In the genomic region with DNA sequence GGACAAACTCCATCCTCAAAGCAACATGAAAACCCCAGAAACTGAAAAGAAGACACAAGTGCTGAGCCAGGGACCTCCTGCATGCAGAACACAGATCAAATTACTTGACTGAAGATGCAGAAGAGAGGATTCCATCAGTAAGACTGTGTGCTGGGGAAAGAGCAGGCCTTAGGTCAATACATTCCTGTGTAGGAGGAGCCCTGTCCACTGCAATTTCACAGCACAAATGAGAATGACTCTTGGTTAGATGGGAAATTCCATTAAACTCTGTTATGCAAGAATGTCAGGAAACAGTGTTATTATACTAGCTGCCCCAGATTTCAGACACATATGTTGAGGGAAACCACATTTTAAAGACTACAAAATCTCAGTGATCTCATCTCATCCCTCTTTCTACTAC, we compare ENCODE assay signal across 9 cellular contexts. TPM values are rescaled to one million over a fixed set of nuclear protein-coding genes. Genes with fewer than 3 reads are reported as not detected.
DNase-seq lines count a peak whose midpoint lies in the region; TF ChIP-seq lines count a peak whose summit lies in the region.
"Had no signal": no experiment of that assay in that cellular context is flagged by ENCODE, and none has a peak within 500 bp of the region (broad histone marks: within the 10 kb centered on the region; RNA-seq: fewer than 3 reads in every experiment).

No MANE protein-coding gene starts in this region.

- DNase-seq in HS-27A (ENCODE audit: low read depth) (peak; percentile 88), mammary epithelial cell (peak; percentile 86), kidney epithelial cell (ENCODE audit: low read depth) (peak; percentile 89), type B pancreatic cell (ENCODE audit: extremely low spot score, unreplicated experiment) (no peak), GDM1 (lab: John Stamatoyannopoulos, UW) (no peak), pons (ENCODE audit: low spot score) (no peak), GM13977 (ENCODE audit: low spot score) (no peak)
- DNase-seq in activated T-helper 1 cell treated with anti-CD3 and anti-CD28 coated beads, Interleukin-12 subunit alpha, Interleukin-12 subunit beta, Interleukin-2, Interleukin-4 antibody, amounts not matched to agents 30 ng/mL and 10 ng/mL and 1 ng/mL, durations not matched to agents 14 hours and 24 hours and 36 hours (ENCODE audit: low spot score) = no peak
- DNase-seq: NCI-H748 treated with DMSO at 0.1 percent for 48 hours had no signal

- no peaks in the 10 kb centered on the region for H3K36me3 Mint-ChIP-seq in type B pancreatic cell
- no peaks in the 10 kb centered on the region for H3K36me3 Mint-ChIP-seq in activated T-helper 1 cell treated with anti-CD3 and anti-CD28 coated beads, Interleukin-12 subunit alpha, Interleukin-12 subunit beta, Interleukin-2, Interleukin-4 antibody, amounts not matched to agents 30 ng/mL and 10 ng/mL and 1 ng/mL, durations not matched to agents 14 hours and 24 hours and 36 hours (ENCODE audit: low read depth)

- H3K79me2 ChIP-seq in mammary epithelial cell (ENCODE audit: insufficient read depth, low read length) = no peaks in the 10 kb centered on the region

- no peak overlapping the region for H3K27ac ChIP-seq in mammary epithelial cell (ENCODE audit: insufficient read depth, low read depth, low read length)

- H3K27me3 ChIP-seq in mammary epithelial cell (ENCODE audit: insufficient read depth, low read length) (no peaks in the 10 kb centered on the region), kidney epithelial cell (ENCODE audit: control insufficient read depth, insufficient read depth, low read length) (no peaks in the 10 kb centered on the region)

- peak overlapping the region; percentile 39 for H3K4me3 Mint-ChIP-seq in type B pancreatic cell
- no peak overlapping the region for H3K4me3 Mint-ChIP-seq in activated T-helper 1 cell treated with anti-CD3 and anti-CD28 coated beads, Interleukin-12 subunit alpha, Interleukin-12 subunit beta, Interleukin-2, Interleukin-4 antibody, amounts not matched to agents 30 ng/mL and 10 ng/mL and 1 ng/mL, durations not matched to agents 14 hours and 24 hours and 36 hours

- peaks cover 26% of the 10 kb centered on the region for H3K4me1 ChIP-seq in mammary epithelial cell (ENCODE audit: insufficient read depth, low read length)

- H3K36me3 ChIP-seq in mammary epithelial cell (ENCODE audit: insufficient read depth, low read length) = no peaks in the 10 kb centered on the region
- no peaks in the 10 kb centered on the region for H3K36me3 ChIP-seq in kidney epithelial cell (ENCODE audit: control insufficient read depth, insufficient read depth, low read length)

- no peak overlapping the region for H3K9ac ChIP-seq in mammary epithelial cell (ENCODE audit: insufficient read depth, low read length)

- H3K9me3 Mint-ChIP-seq in type B pancreatic cell = peaks cover 5% of the 10 kb centered on the region
- H3K9me3 Mint-ChIP-seq in activated T-helper 1 cell treated with anti-CD3 and anti-CD28 coated beads, Interleukin-12 subunit alpha, Interleukin-12 subunit beta, Interleukin-2, Interleukin-4 antibody, amounts not matched to agents 30 ng/mL and 10 ng/mL and 1 ng/mL, durations not matched to agents 14 hours and 24 hours and 36 hours = peaks cover 9% of the 10 kb centered on the region

- H2AFZ ChIP-seq in mammary epithelial cell (ENCODE audit: low read depth, low read length) = no peak overlapping the region

- in situ Hi-C loops in mammary epithelial cell (cut with MboI; ENCODE audit: low sequenced_read_pairs in 2 of 2) = no loop called here
- in situ Hi-C loops in GM13977 (cut with MboI; ENCODE audit: low pct_unique_long_range_greater_than_20kb, low sequenced_read_pairs, unreplicated experiment) = no loop called here

- H3K27me3 Mint-ChIP-seq in type B pancreatic cell = no peaks in the 10 kb centered on the region
- peaks cover 5% of the 10 kb centered on the region for H3K27me3 Mint-ChIP-seq in activated T-helper 1 cell treated with anti-CD3 and anti-CD28 coated beads, Interleukin-12 subunit alpha, Interleukin-12 subunit beta, Interleukin-2, Interleukin-4 antibody, amounts not matched to agents 30 ng/mL and 10 ng/mL and 1 ng/mL, durations not matched to agents 14 hours and 24 hours and 36 hours (ENCODE audit: insufficient read depth)

- H3K4me2 ChIP-seq in mammary epithelial cell (ENCODE audit: insufficient read depth, low read depth, low read length) = no peak overlapping the region

- CTCF ChIA-PET in mammary epithelial cell (lab: Charles Lee; ENCODE audit: low non-redundant PET) = no interaction called here

- H3K9me3 ChIP-seq in mammary epithelial cell (replicated peaks; ENCODE audit: insufficient read depth, low read length) = peaks cover 14% of the 10 kb centered on the region

- intact Hi-C loops in mammary epithelial cell (cut with micrococcal nuclease) = no loop called here
- intact Hi-C loops in activated T-helper 1 cell treated with anti-CD3 and anti-CD28 coated beads, Interleukin-12 subunit alpha, Interleukin-12 subunit beta, Interleukin-2, Interleukin-4 antibody, amounts not matched to agents 30 ng/mL and 10 ng/mL and 1 ng/mL, durations not matched to agents 14 hours and 24 hours and 36 hours (cut with micrococcal nuclease) = no loop called here

- H3K4me3 ChIP-seq in mammary epithelial cell (replicated peaks in 1 of 3; ENCODE audit: insufficient read depth in 1 of 3, low read depth in 2 of 3, low read length in 3 of 3) (no peak overlapping the region), kidney epithelial cell (ENCODE audit: low read depth, low read length) (no peak overlapping the region)

- no peak for TF ChIP-seq CTCF in mammary epithelial cell (conservative IDR thresholded peaks at IDR 0.05 in 1 of 2, IDR thresholded peaks at IDR 0.05 in 1 of 2; ENCODE audit: extremely low read depth in 1 of 2, insufficient read depth in 1 of 2, low read depth in 1 of 2, low read length in 2 of 2)
- TF ChIP-seq CTCF in kidney epithelial cell (IDR thresholded peaks at IDR 0.05; ENCODE audit: insufficient read depth, low read length, poor library complexity, severe bottlenecking) = no peak
- no peak for TF ChIP-seq CTCF in type B pancreatic cell (conservative IDR thresholded peaks at IDR 0.05)
- no peak for TF ChIP-seq CTCF in GM13977 (IDR thresholded peaks at IDR 0.05; ENCODE audit: extremely low read depth, insufficient read depth, missing control alignments)

- BruUV-seq in mammary epithelial cell (replicated peaks; lab: Mats Ljungman, UMichigan) = no TSS peak

- no peaks in the 10 kb centered on the region for H4K20me1 ChIP-seq in mammary epithelial cell (ENCODE audit: insufficient read depth, low read length)

- H3K4me1 Mint-ChIP-seq in type B pancreatic cell (ENCODE audit: unreplicated experiment) = peaks cover 18% of the 10 kb centered on the region
- no peaks in the 10 kb centered on the region for H3K4me1 Mint-ChIP-seq in activated T-helper 1 cell treated with anti-CD3 and anti-CD28 coated beads, Interleukin-12 subunit alpha, Interleukin-12 subunit beta, Interleukin-2, Interleukin-4 antibody, amounts not matched to agents 30 ng/mL and 10 ng/mL and 1 ng/mL, durations not matched to agents 14 hours and 24 hours and 36 hours (ENCODE audit: low read depth)

- dilution Hi-C loops in mammary epithelial cell (cut with HindIII; ENCODE audit: low sequenced_read_pairs) = no loop called here

- no peak overlapping the region for H3K27ac Mint-ChIP-seq in type B pancreatic cell
- H3K27ac Mint-ChIP-seq in activated T-helper 1 cell treated with anti-CD3 and anti-CD28 coated beads, Interleukin-12 subunit alpha, Interleukin-12 subunit beta, Interleukin-2, Interleukin-4 antibody, amounts not matched to agents 30 ng/mL and 10 ng/mL and 1 ng/mL, durations not matched to agents 14 hours and 24 hours and 36 hours = no peak overlapping the region

RNA-seq across cellular contexts. Expression of a gene that starts 48.2 kb away (rescaled TPM):
- total RNA-seq in mammary epithelial cell = 100 to 1,000 TPM; 109 to 161 TPM
- polyA plus RNA-seq in mammary epithelial cell = 71.6 TPM
- polyA minus RNA-seq in mammary epithelial cell = 176 TPM
- total RNA-seq in kidney epithelial cell = 142 and 163 TPM in 2 replicates
- 183 and 383 TPM in 2 replicates for total RNA-seq in type B pancreatic cell (ENCODE audit: low replicate concordance)
- total RNA-seq in activated T-helper 1 cell treated with anti-CD3 and anti-CD28 coated beads, Interleukin-12 subunit alpha, Interleukin-12 subunit beta, Interleukin-2, Interleukin-4 antibody, amounts not matched to agents 30 ng/mL and 10 ng/mL and 1 ng/mL, durations not matched to agents 14 hours and 24 hours and 36 hours = not detected in 2 replicates

Comparison
In these comparisons a context has a peak if more than half of its experiments do, and no peak if none do; other contexts are left out.
1. DNase-seq: peak in HS-27A (single experiment), mammary epithelial cell (single experiment) and kidney epithelial cell (single experiment); none in type B pancreatic cell (single experiment), activated T-helper 1 cell treated with anti-CD3 and anti-CD28 coated beads, Interleukin-12 subunit alpha, Interleukin-12 subunit beta, Interleukin-2, Interleukin-4 antibody, amounts not matched to agents 30 ng/mL and 10 ng/mL and 1 ng/mL, durations not matched to agents 14 hours and 24 hours and 36 hours (single experiment), GDM1 (single experiment), pons (single experiment) and GM13977 (single experiment).
2. RNA of a gene that starts 48.2 kb away (total RNA-seq): 183 to 383 TPM in type B pancreatic cell, 109 to 161 TPM in mammary epithelial cell and 142 to 163 TPM in kidney epithelial cell; not detected in activated T-helper 1 cell treated with anti-CD3 and anti-CD28 coated beads, Interleukin-12 subunit alpha, Interleukin-12 subunit beta, Interleukin-2, Interleukin-4 antibody, amounts not matched to agents 30 ng/mL and 10 ng/mL and 1 ng/mL, durations not matched to agents 14 hours and 24 hours and 36 hours; every median in the first group is over 100 times any median in the second.